9 cellular contexts compared by ENCODE assay signal in genomic region chr1:228456252-228457016, GRCh38. TPM values are rescaled to one million over a fixed set of nuclear protein-coding genes. Genes with fewer than 3 reads are reported as not detected.
DNase-seq lines count a peak whose midpoint lies in the region; ATAC-seq and TF ChIP-seq lines count a peak whose summit lies in the region.
"Had no signal": no experiment of that assay in that cellular context is flagged by ENCODE, and none has a peak within 500 bp of the region (broad histone marks: within the 10 kb centered on the region; RNA-seq: fewer than 3 reads in every experiment).

No MANE protein-coding gene starts in this region.

- no peak overlapping the region for H3K23ac ChIP-seq in trophoblast cell (ENCODE audit: low read length)

- H3K4me1 ChIP-seq in left ventricle myocardium inferior (peaks cover 57% of the 10 kb centered on the region), adrenal gland (replicated peaks in 1 of 2) (peaks cover 23 to 37% of the 10 kb centered on the region in 2 donors), upper lobe of left lung (peaks cover 6 to 31% (median 26%) of the 10 kb centered on the region in 4 donors), trophoblast cell (ENCODE audit: control insufficient read depth in 1 of 2, insufficient read depth in 2 of 2, low read length in 2 of 2) (peaks cover 14 to 23% of the 10 kb centered on the region in 2 experiments)

- no peak overlapping the region for H3K9ac ChIP-seq in trophoblast cell (ENCODE audit: low read length)

- intact Hi-C loops in left ventricle myocardium inferior (cut with micrococcal nuclease), result no loop called here
- intact Hi-C loops in cardiac septum (cut with DNase I), result loop anchor here (5.0 kb wide), 2 partner anchors 49 to 374 kb away; partner anchors contain the start of genes ARF1 and TRIM11
- intact Hi-C loops in adrenal gland (cut with DNase I), result no loop called here

- H2BK5ac ChIP-seq in trophoblast cell (ENCODE audit: low read depth, low read length, poor library complexity), result no peak overlapping the region

- no peak overlapping the region for H2AFZ ChIP-seq in trophoblast cell (ENCODE audit: insufficient read depth, low read length, poor library complexity)

- H3K4me3 ChIP-seq in left ventricle myocardium inferior (peak overlapping the region; percentile 72), adrenal gland (peak overlapping the region in 1 of 4 donors; percentile 67), kidney epithelial cell (ENCODE audit: low read depth, low read length) (peak overlapping the region; percentile 63), upper lobe of left lung (peak overlapping the region in 3 of 4 donors; percentile 46 to 51 (median 49)), trophoblast cell (ENCODE audit: low read depth, low read length) (no peak overlapping the region)

- H2BK120ac ChIP-seq in trophoblast cell (ENCODE audit: insufficient read depth, low read length, poor library complexity), result no peak overlapping the region

- no peak for ATAC-seq in upper lobe of left lung (ENCODE audit: low FRiP score in 2 of 2)
- no peak for ATAC-seq in GM18519 (IDR thresholded peaks at IDR 0.05; ENCODE audit: low FRiP score, unreplicated experiment)

- no peaks in the 10 kb centered on the region for H3K36me3 ChIP-seq in left ventricle myocardium inferior
- no peaks in the 10 kb centered on the region for H3K36me3 ChIP-seq in adrenal gland (replicated peaks in 1 of 2)
- H3K36me3 ChIP-seq in kidney epithelial cell (ENCODE audit: control insufficient read depth, insufficient read depth, low read length), result no peaks in the 10 kb centered on the region
- no peaks in the 10 kb centered on the region for H3K36me3 ChIP-seq in upper lobe of left lung
- no peaks in the 10 kb centered on the region for H3K36me3 ChIP-seq in trophoblast cell (ENCODE audit: control insufficient read depth in 1 of 2, insufficient read depth in 2 of 2, low read length in 2 of 2)

- no peak overlapping the region for H3K4me2 ChIP-seq in trophoblast cell (ENCODE audit: low read length)

- TF ChIP-seq CTCF in left ventricle myocardium inferior (IDR thresholded peaks at IDR 0.05; ENCODE audit: borderline replicate concordance), result no peak
- no peak for TF ChIP-seq CTCF in adrenal gland (IDR thresholded peaks at IDR 0.05)
- no peak for TF ChIP-seq CTCF in kidney epithelial cell (IDR thresholded peaks at IDR 0.05; ENCODE audit: insufficient read depth, low read length, poor library complexity, severe bottlenecking)
- no peak for TF ChIP-seq CTCF in upper lobe of left lung (IDR thresholded peaks at IDR 0.05)

- no peak overlapping the region for H3K4ac ChIP-seq in trophoblast cell (ENCODE audit: low read depth, low read length)

- no peak overlapping the region for H4K8ac ChIP-seq in trophoblast cell (ENCODE audit: low read depth, low read length)

- H3K9me3 ChIP-seq in left ventricle myocardium inferior (replicated peaks) (no peaks in the 10 kb centered on the region), adrenal gland (replicated peaks in 1 of 3) (no peaks in the 10 kb centered on the region), upper lobe of left lung (no peaks in the 10 kb centered on the region), trophoblast cell (ENCODE audit: insufficient read depth, low read depth, low read length) (no peaks in the 10 kb centered on the region)

- TF ChIP-seq POLR2A in adrenal gland (IDR thresholded peaks at IDR 0.05) (no peak), upper lobe of left lung (IDR thresholded peaks at IDR 0.05) (no peak)

- H3K79me2 ChIP-seq in trophoblast cell (ENCODE audit: control insufficient read depth, insufficient read depth, low read length, poor library complexity), result peaks cover 5% of the 10 kb centered on the region

- H3K27me3 ChIP-seq in left ventricle myocardium inferior (ENCODE audit: low read depth) (peaks cover 34% of the 10 kb centered on the region), adrenal gland (no peaks in the 10 kb centered on the region), kidney epithelial cell (ENCODE audit: control insufficient read depth, insufficient read depth, low read length) (no peaks in the 10 kb centered on the region), upper lobe of left lung (peaks cover 0 to 22% (median 6%) of the 10 kb centered on the region in 4 donors), trophoblast cell (ENCODE audit: insufficient read depth, low read length) (no peaks in the 10 kb centered on the region)

- H3K18ac ChIP-seq in trophoblast cell (ENCODE audit: low read length), result no peak overlapping the region

- peaks cover 5% of the 10 kb centered on the region for H3K79me1 ChIP-seq in trophoblast cell (ENCODE audit: low read length)

- TF ChIP-seq EP300 in upper lobe of left lung (IDR thresholded peaks at IDR 0.05), result no peak

- H4K91ac ChIP-seq in trophoblast cell (ENCODE audit: low read depth, low read length), result no peak overlapping the region

- peak overlapping the region; percentile 96 for H3K27ac ChIP-seq in left ventricle myocardium inferior (replicated peaks)
- H3K27ac ChIP-seq in adrenal gland, result peak overlapping the region in 3 of 5 donors; percentile 86 to 97 (median 96)
- peak overlapping the region in 1 of 4 donors; percentile 56 for H3K27ac ChIP-seq in upper lobe of left lung
- H3K27ac ChIP-seq in trophoblast cell (ENCODE audit: low read depth, low read length), result no peak overlapping the region

- no peak overlapping the region for H3K14ac ChIP-seq in trophoblast cell (ENCODE audit: low read length)

- H4K12ac ChIP-seq in trophoblast cell (ENCODE audit: low read depth, low read length), result no peak overlapping the region

- H2BK12ac ChIP-seq in trophoblast cell (ENCODE audit: low read length), result no peak overlapping the region

- WGBS in adrenal gland, 4 donors, result 65 to 72% (median 66%) methylated on average over 6 of the region's 6 CpGs
- WGBS in upper lobe of left lung, 2 donors, result 65% methylated on average over 6 of the region's 6 CpGs
- no CpG with 5 or more reads among the region's 6 CpGs for WGBS in trophoblast cell (ENCODE audit: extremely low coverage, insufficient coverage, insufficient read length)

- no peak overlapping the region for H2AK5ac ChIP-seq in trophoblast cell (ENCODE audit: low read length)

- DNase-seq in left ventricle myocardium inferior (no peak), cardiac septum (ENCODE audit: low spot score) (no peak), adrenal gland (no peak), kidney epithelial cell (ENCODE audit: low read depth) (no peak), upper lobe of left lung (no peak), trophoblast cell (no peak), NCI-H146 (lab: John Stamatoyannopoulos, UW) (no peak)

RNA-seq across cellular contexts. Expression of gene RNF187, which starts 30.7 kb away (rescaled TPM):
- total RNA-seq in left ventricle myocardium inferior, result 79.5 TPM
- total RNA-seq in cardiac septum, result 83.2 TPM
- 100 to 1,000 TPM in 6 of 8 donors, 10 to 100 TPM in 2; 60.2 to 306 (median 236) TPM for total RNA-seq in adrenal gland
- polyA plus RNA-seq in adrenal gland, result 100 to 1,000 TPM in 1 of 3 donors, 10 to 100 TPM in 2; 35.3 to 110 (median 40.6) TPM
- total RNA-seq in kidney epithelial cell, result 128 and 136 TPM in 2 replicates
- total RNA-seq in upper lobe of left lung, result 100 to 1,000 TPM in 1 of 6 donors, 10 to 100 TPM in 5; 36.1 to 105 (median 71.2) TPM
- 44.8 and 45.0 TPM in 2 replicates for polyA plus RNA-seq in trophoblast cell (2013)

RNA-seq across cellular contexts. Expression of gene TRIM17, which starts 39.8 kb away (rescaled TPM):
- total RNA-seq in left ventricle myocardium inferior (0.36 TPM), cardiac septum (0.46 TPM), adrenal gland (1 to 10 TPM in 3 of 8 donors, under 1 TPM in 3, not detected in 2; 0.42 to 7.4 (median 1.2) TPM), kidney epithelial cell (4.6 and 6.1 TPM in 2 replicates), upper lobe of left lung (10 to 100 TPM in 1 of 6 donors, 1 to 10 TPM in 5; 1.2 to 21.0 (median 2.4) TPM)
- 1 to 10 TPM in 1 of 3 donors, under 1 TPM in 1, not detected in 1; 0.74 to 1.8 TPM for polyA plus RNA-seq in adrenal gland
- polyA plus RNA-seq in trophoblast cell (2013), result 10.5 and 10.6 TPM in 2 replicates
- total RNA-seq: Daoy had no signal

RNA-seq across cellular contexts. Expression of gene TRIM11, which starts 49.8 kb away (rescaled TPM):
- total RNA-seq in left ventricle myocardium inferior (6.2 TPM), cardiac septum (7.3 TPM), adrenal gland (10 to 100 TPM; 12.1 to 26.7 (median 19.1) TPM), kidney epithelial cell (47.0 and 59.9 TPM in 2 replicates), upper lobe of left lung (10 to 100 TPM; 25.7 to 43.0 (median 30.8) TPM)
- polyA plus RNA-seq in adrenal gland, result 10 to 100 TPM in 2 of 3 donors, 1 to 10 TPM in 1; 3.5 to 17.2 (median 12.8) TPM
- polyA plus RNA-seq in trophoblast cell (2013), result 31.1 and 32.5 TPM in 2 replicates
